Comparison of ENCODE assay signal across 13 cellular contexts in the genomic region with DNA sequence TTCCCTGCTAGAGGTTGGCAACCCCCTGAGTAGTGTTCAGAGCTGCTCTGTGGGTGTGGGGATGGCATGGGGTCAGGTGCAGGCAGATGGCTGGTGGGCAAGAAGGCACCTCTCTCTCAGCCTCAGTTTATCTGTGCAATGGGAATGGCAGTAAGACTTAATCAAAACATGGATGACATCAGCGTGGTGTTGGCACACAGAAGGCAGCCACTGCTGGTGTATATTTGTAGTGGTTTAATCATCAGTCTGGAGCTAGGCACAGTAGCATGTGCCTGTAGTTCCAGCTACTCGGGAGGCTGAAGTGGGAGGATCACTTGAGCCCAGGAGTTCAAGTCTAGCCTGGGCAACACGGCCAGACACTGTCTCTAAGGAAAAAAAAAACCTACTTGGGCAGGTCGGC. TPM values are rescaled to one million over a fixed set of nuclear protein-coding genes. Genes with fewer than 3 reads are reported as not detected.
DNase-seq lines count a peak whose midpoint lies in the region; ATAC-seq, FAIRE-seq and TF ChIP-seq lines count a peak whose summit lies in the region.
"Had no signal": no experiment of that assay in that cellular context is flagged by ENCODE, and none has a peak within 500 bp of the region (broad histone marks: within the 10 kb centered on the region; RNA-seq: fewer than 3 reads in every experiment).

No MANE protein-coding gene starts in this region.

- DNase-seq in NT2/D1 (ENCODE audit: low read depth, low spot score) (no peak), esophagus muscularis mucosa (ENCODE audit: extremely low spot score) (no peak), pancreas (no peak), foreskin melanocyte (no peak), OCI-M1 (lab: John Stamatoyannopoulos, UW) (no peak)
- DNase-seq: activated naive CD8-positive, alpha-beta T cell treated with anti-CD3 and anti-CD28 coated beads, Interleukin-2, amount 10 ng/mL, durations not matched to agents 7 days and 5 days; effector CD8-positive, alpha-beta T cell; retina had no signal

- TF ChIP-seq CTCF in 22Rv1 (IDR thresholded peaks at IDR 0.05) (no peak), esophagus muscularis mucosa (IDR thresholded peaks at IDR 0.05) (no peak), pancreas (IDR thresholded peaks at IDR 0.05) (no peak)

- H3K4me3 ChIP-seq in NT2/D1 (ENCODE audit: insufficient read length, low read depth) = no peak overlapping the region
- H3K4me3 ChIP-seq in esophagus muscularis mucosa = no peak overlapping the region
- no peak overlapping the region for H3K4me3 ChIP-seq in pancreas

- H3K27ac ChIP-seq in 22Rv1 (peak overlapping the region; percentile 67), esophagus muscularis mucosa (replicated peaks in 1 of 4) (peak overlapping the region in 3 of 4 donors; percentile 40 to 53 (median 45)), pancreas (peak overlapping the region; percentile 20 to 57 (median 49))
- H3K27ac ChIP-seq: thoracic aorta had no signal

- no peak for TF ChIP-seq EP300 in esophagus muscularis mucosa (IDR thresholded peaks at IDR 0.05)

- intact Hi-C loops in esophagus muscularis mucosa (cut with DNase I) (no loop called here), pancreas (cut with DNase I) (no loop called here)

- TF ChIP-seq POLR2A in esophagus muscularis mucosa (IDR thresholded peaks at IDR 0.05; ENCODE audit: low read depth) = no peak

- FAIRE-seq in pancreas (lab: Jason Lieb, UNC) = no peak
- FAIRE-seq: TTC549 had no signal

- H3K36me3 ChIP-seq in NT2/D1 (ENCODE audit: insufficient read depth, insufficient read length, low read length) (no peaks in the 10 kb centered on the region), esophagus muscularis mucosa (no peaks in the 10 kb centered on the region), pancreas (no peaks in the 10 kb centered on the region)
- H3K36me3 ChIP-seq: thoracic aorta had no signal

- WGBS in esophagus muscularis mucosa = 73% methylated on average over 3 of the region's 4 CpGs
- WGBS in pancreas, 2 donors = 11 to 17% methylated on average over 4 of the region's 4 CpGs

- H3K9me3 ChIP-seq in NT2/D1 (ENCODE audit: insufficient read depth, low read length) (no peaks in the 10 kb centered on the region), esophagus muscularis mucosa (no peaks in the 10 kb centered on the region), pancreas (no peaks in the 10 kb centered on the region)
- H3K9me3 ChIP-seq: thoracic aorta had no signal

- H3K4me1 ChIP-seq in NT2/D1 (ENCODE audit: insufficient read depth, insufficient read length) (peaks cover 25% of the 10 kb centered on the region), esophagus muscularis mucosa (peaks cover 14 to 25% (median 21%) of the 10 kb centered on the region in 4 donors), pancreas (peaks cover 1 to 12% (median 9%) of the 10 kb centered on the region in 3 donors)

- ATAC-seq in pancreas (peak; percentile 10 to 41 (median 16)), HG02763 (IDR thresholded peaks at IDR 0.05; ENCODE audit: unreplicated experiment) (no peak), HG03095 (IDR thresholded peaks at IDR 0.05; ENCODE audit: unreplicated experiment) (no peak)

- peaks cover 6% of the 10 kb centered on the region for H3K27me3 ChIP-seq in NT2/D1 (ENCODE audit: insufficient read depth, insufficient read length)
- H3K27me3 ChIP-seq in esophagus muscularis mucosa = no peaks in the 10 kb centered on the region
- no peaks in the 10 kb centered on the region for H3K27me3 ChIP-seq in pancreas

- peak overlapping the region; percentile 53 for H3K9ac ChIP-seq in NT2/D1 (ENCODE audit: insufficient read length, low read depth)

RNA-seq across cellular contexts. Expression of a gene that starts 7.4 kb away (rescaled TPM):
- total RNA-seq in esophagus muscularis mucosa (10 to 100 TPM in 1 of 4 donors, 1 to 10 TPM in 3; 3.7 to 10.6 (median 8.4) TPM), pancreas (10 to 100 TPM; 19.5 to 34.6 (median 24.7) TPM)
- 100 to 1,000 TPM; 103 to 122 TPM for polyA plus RNA-seq in pancreas

Comparison
In these comparisons a context has a peak if more than half of its experiments do, and no peak if none do; other contexts are left out.
1. ATAC-seq: peak in pancreas (4 of 4); none in HG02763 (single experiment) and HG03095 (single experiment).
2. Peak in every context shown above with its lines, with median percentiles within 50 percentile points of each other: H3K27ac ChIP-seq.